13 cellular contexts compared by ENCODE assay signal in genomic region chr5:51225671-51226419, GRCh38.
DNase-seq lines count a peak whose midpoint lies in the region; ATAC-seq lines count a peak whose summit lies in the region.
"Had no signal": no experiment of that assay in that cellular context is flagged by ENCODE, and none has a peak within 500 bp of the region (broad histone marks: within the 10 kb centered on the region; RNA-seq: fewer than 3 reads in every experiment).

No MANE protein-coding gene starts in this region.

- no peak overlapping the region for H3K4me3 ChIP-seq in HUES64 (ENCODE audit: low read length)
- H3K4me3 ChIP-seq: SK-N-MC had no signal

- no peaks in the 10 kb centered on the region for H3K27me3 ChIP-seq in HUES64 (ENCODE audit: insufficient read depth, low read length)

- DNase-seq in COLO668 (lab: John Stamatoyannopoulos, UW; ENCODE audit: unreplicated experiment) (peak; percentile 33), NCI-H82 treated with DMSO at 0.1 percent for 48 hours (lab: John Stamatoyannopoulos, UW; ENCODE audit: unreplicated experiment) (peak; percentile 4), left colon (peak in 1 of 2 donors; percentile 4), T-helper 1 cell (no peak), kidney tubule cell (ENCODE audit: low spot score) (no peak)
- DNase-seq: activated CD4-positive, alpha-beta T cell treated with anti-CD3 and anti-CD28 coated beads, Interleukin-2, amount 10 ng/mL, durations not matched to agents 24 days and 14 days; activated naive CD4-positive, alpha-beta T cell treated with anti-CD3 and anti-CD28 coated beads for 36 hours; KG1; mesenchymal stem cell had no signal

- peaks cover 31% of the 10 kb centered on the region for H3K4me1 ChIP-seq in HUES64 (ENCODE audit: insufficient read depth, low read length)

- WGBS in HUES64: 51% methylated on average over 4 of the region's 4 CpGs

- no peaks in the 10 kb centered on the region for H3K36me3 ChIP-seq in HUES64 (ENCODE audit: insufficient read depth, low read length)

- H3K9ac ChIP-seq in HUES64 (ENCODE audit: low read depth, low read length): 0 out of 2 replicates have a peak overlapping the region, but pooled peaks have one; percentile 10

- ATAC-seq in left colon (peak; percentile 63), HG02970 (IDR thresholded peaks at IDR 0.05; ENCODE audit: low FRiP score, unreplicated experiment) (no peak), HG02840 (IDR thresholded peaks at IDR 0.05; ENCODE audit: low FRiP score, unreplicated experiment) (no peak)

- H3K27ac ChIP-seq in HUES64 (ENCODE audit: low read depth, low read length): peak overlapping the region; percentile 72
- H3K27ac ChIP-seq: SK-N-MC had no signal

- H3K9me3 ChIP-seq in HUES64 (ENCODE audit: insufficient read depth, low read depth, low read length): peaks cover 11% of the 10 kb centered on the region; the same call in 1 of the 2 replicates

- intact Hi-C loops in left colon (cut with DNase I, micrococcal nuclease): no loop called here

Comparison
In these comparisons a context has a peak if more than half of its experiments do, and no peak if none do; other contexts are left out.
1. DNase-seq: peak in COLO668 (single experiment) and NCI-H82 treated with DMSO at 0.1 percent for 48 hours (single experiment); none in T-helper 1 cell (0 of 5) and kidney tubule cell (single experiment).